In the genomic region with DNA sequence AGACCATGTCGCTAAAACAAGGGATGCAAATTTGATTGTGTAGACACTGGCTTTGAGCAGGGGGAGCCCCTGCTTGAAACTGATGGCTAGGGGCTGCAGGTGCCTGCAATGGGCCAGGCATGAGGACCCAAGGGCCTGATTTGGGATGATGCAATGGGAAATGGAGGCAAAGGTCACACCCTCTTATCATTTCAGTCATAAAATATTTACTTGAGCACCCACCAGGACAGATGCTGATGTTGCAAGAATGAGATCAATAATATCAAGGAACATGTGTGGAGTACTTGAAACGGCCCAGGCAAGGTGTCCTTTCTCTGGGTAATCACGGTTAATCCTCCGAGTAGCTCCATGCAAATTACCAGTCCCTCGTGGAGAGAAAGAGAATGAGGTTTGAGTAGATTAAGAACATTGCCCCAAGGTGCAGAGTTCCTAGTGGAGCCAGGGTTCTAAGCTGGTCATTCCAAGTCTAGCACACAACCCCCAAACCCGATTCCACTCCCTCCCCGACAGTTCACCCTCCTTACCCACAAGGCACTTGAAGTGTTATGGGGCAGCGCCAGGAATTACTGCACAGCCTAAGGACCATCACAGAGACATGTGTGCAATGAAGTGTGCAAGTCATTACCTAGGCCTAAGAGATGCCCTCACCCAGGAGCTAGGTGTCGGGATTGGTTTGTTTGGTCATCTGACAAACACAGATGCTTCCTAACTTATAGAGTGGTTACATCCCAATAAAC, we compare ENCODE assay signal across 21 cellular contexts. TPM values are rescaled to one million over a fixed set of nuclear protein-coding genes. Genes with fewer than 3 reads are reported as not detected.
DNase-seq lines count a peak whose midpoint lies in the region; FAIRE-seq and TF ChIP-seq lines count a peak whose summit lies in the region.
"Had no signal": no experiment of that assay in that cellular context is flagged by ENCODE, and none has a peak within 500 bp of the region (broad histone marks: within the 10 kb centered on the region; RNA-seq: fewer than 3 reads in every experiment).

No MANE protein-coding gene starts in this region.

- H3K27ac ChIP-seq in OCI-LY7 (ENCODE audit: low read depth, low read length, poor library complexity, severe bottlenecking): no peak overlapping the region
- no peak overlapping the region for H3K27ac ChIP-seq in mesenchymal stem cell (ENCODE audit: low read length, poor library complexity, severe bottlenecking)
- H3K27ac ChIP-seq in thyroid gland: no peak overlapping the region
- no peak overlapping the region for H3K27ac ChIP-seq in esophagus squamous epithelium
- H3K27ac ChIP-seq: A549 had no signal

- intact Hi-C loops in OCI-LY7 (cut with micrococcal nuclease; ENCODE audit: unreplicated experiment): no loop called here
- intact Hi-C loops in thyroid gland (cut with DNase I): no loop called here
- intact Hi-C loops in esophagus squamous epithelium (cut with DNase I): loop anchor here (5.0 kb wide), 1 partner anchor 41 kb away; no protein-coding TSS in a partner anchor

- no peaks in the 10 kb centered on the region for H3K9me2 ChIP-seq in OCI-LY7 (ENCODE audit: insufficient read depth, low read length)

- no peak overlapping the region for H2BK120ac ChIP-seq in mesenchymal stem cell (ENCODE audit: low read depth, low read length)

- no peak overlapping the region for H2AK5ac ChIP-seq in mesenchymal stem cell (ENCODE audit: low read length, severe bottlenecking)

- H3K4me1 ChIP-seq in OCI-LY7 (ENCODE audit: insufficient read depth, low read length, poor library complexity, severe bottlenecking): peaks cover 33% of the 10 kb centered on the region
- H3K4me1 ChIP-seq in mesenchymal stem cell (ENCODE audit: control insufficient read depth, insufficient read depth, low read depth, low read length): peaks cover 1% of the 10 kb centered on the region
- peaks cover 0 to 3% of the 10 kb centered on the region in 2 donors for H3K4me1 ChIP-seq in thyroid gland
- peaks cover 0 to 2% (median 0%) of the 10 kb centered on the region in 3 donors for H3K4me1 ChIP-seq in esophagus squamous epithelium
- H3K4me1 ChIP-seq: A549 had no signal

- no peaks in the 10 kb centered on the region for H4K20me1 ChIP-seq in OCI-LY7 (ENCODE audit: insufficient read depth, low read length)

- BruUV-seq in OCI-LY7 (replicated peaks; lab: Mats Ljungman, UMichigan): no TSS peak

- no peak overlapping the region for H3K23ac ChIP-seq in mesenchymal stem cell (ENCODE audit: low read length in 2 of 2)

- peak overlapping the region; percentile 73 for H2AFZ ChIP-seq in OCI-LY7 (ENCODE audit: low read length)
- H2AFZ ChIP-seq in mesenchymal stem cell (ENCODE audit: low read depth, low read length): no peak overlapping the region

- no peak overlapping the region for H2BK12ac ChIP-seq in mesenchymal stem cell (ENCODE audit: low read length in 2 of 2)

- FAIRE-seq in bronchial epithelial cell (lab: Jason Lieb, UNC): peak; percentile 90
- FAIRE-seq: A549, D721Med, G401.6, H1 had no signal

- H3K4ac ChIP-seq in mesenchymal stem cell (ENCODE audit: low read depth in 1 of 2, low read length in 2 of 2): no peak overlapping the region

- POLR2A ChIA-PET in OCI-LY7 (lab: Charles Lee): interaction anchor here (0.9 to 2.6 kb wide), 6 partner anchors 13 to 87 kb away, joined by 3 to 15 read pairs (median 4); no protein-coding TSS in a partner anchor

- no peak for DNase-seq in OCI-LY7 (ENCODE audit: low spot score)
- no peak for DNase-seq in bronchial epithelial cell (ENCODE audit: low read depth)
- DNase-seq in mesenchymal stem cell: no peak
- peak; percentile 66 to 68 for DNase-seq in thyroid gland
- DNase-seq in esophagus squamous epithelium (lab: John Stamatoyannopoulos, UW): no peak
- no peak for DNase-seq in kidney tubule cell (ENCODE audit: low spot score)
- DNase-seq in NCI-H774 (lab: John Stamatoyannopoulos, UW): no peak
- DNase-seq: CD8-positive, alpha-beta T cell; COR-L47; DMS153; DMS79 treated with DMSO at 0.1 percent for 48 hours; EL; HCEC 1CT; HFFc6 had no signal

- H3K14ac ChIP-seq in mesenchymal stem cell (ENCODE audit: low read length in 2 of 2): no peak overlapping the region

- TF ChIP-seq POLR2A in thyroid gland (IDR thresholded peaks at IDR 0.05) (no peak), esophagus squamous epithelium (IDR thresholded peaks at IDR 0.05) (no peak)

- 87% methylated on average over 5 of the region's 9 CpGs for WGBS in mesenchymal stem cell
- WGBS in thyroid gland, 2 donors: 60 to 63% methylated on average over 9 of the region's 9 CpGs
- 79 to 84% methylated on average over 7 to 9 of the region's 9 CpGs for whole genome bisulfite sequencing in esophagus squamous epithelium, 2 donors

- H4K8ac ChIP-seq in mesenchymal stem cell (ENCODE audit: low read length): no peak overlapping the region

- H3K9me3 ChIP-seq in OCI-LY7 (ENCODE audit: low read length) (no peaks in the 10 kb centered on the region), mesenchymal stem cell (ENCODE audit: control insufficient read depth, low read length) (no peaks in the 10 kb centered on the region), thyroid gland (no peaks in the 10 kb centered on the region), esophagus squamous epithelium (no peaks in the 10 kb centered on the region)
- H3K9me3 ChIP-seq: A549 had no signal

- no peaks in the 10 kb centered on the region for H3K36me3 ChIP-seq in OCI-LY7 (ENCODE audit: insufficient read depth, low read length)
- H3K36me3 ChIP-seq in bronchial epithelial cell (ENCODE audit: control insufficient read depth, insufficient read depth, low read length): no peaks in the 10 kb centered on the region
- no peaks in the 10 kb centered on the region for H3K36me3 ChIP-seq in mesenchymal stem cell (ENCODE audit: control insufficient read depth in 1 of 2, insufficient read depth in 2 of 2, low read depth in 1 of 2, low read length in 2 of 2)
- no peaks in the 10 kb centered on the region for H3K36me3 ChIP-seq in thyroid gland
- H3K36me3 ChIP-seq in esophagus squamous epithelium: no peaks in the 10 kb centered on the region

- H3K27me3 ChIP-seq in bronchial epithelial cell (ENCODE audit: control insufficient read depth, insufficient read depth, low read length) (no peaks in the 10 kb centered on the region), mesenchymal stem cell (ENCODE audit: control insufficient read depth in 1 of 2, insufficient read depth in 1 of 2, low read length in 2 of 2) (peaks cover 5 to 22% of the 10 kb centered on the region in 2 experiments), thyroid gland (no peaks in the 10 kb centered on the region), esophagus squamous epithelium (no peaks in the 10 kb centered on the region)

- H3K4me2 ChIP-seq in OCI-LY7 (ENCODE audit: low read length): peak overlapping the region; percentile 49
- H3K4me2 ChIP-seq in mesenchymal stem cell (ENCODE audit: low read length, poor library complexity, severe bottlenecking): no peak overlapping the region
- H3K4me2 ChIP-seq: A549 had no signal

- H3K18ac ChIP-seq in mesenchymal stem cell (ENCODE audit: low read depth in 1 of 2, low read length in 2 of 2): no peak overlapping the region

- H3K79me1 ChIP-seq in mesenchymal stem cell (replicated peaks; ENCODE audit: low read length, poor library complexity, severe bottlenecking): no peaks in the 10 kb centered on the region

- peak overlapping the region; percentile 5 for H3K4me3 ChIP-seq in OCI-LY7 (ENCODE audit: low read depth, low read length, poor library complexity, severe bottlenecking)
- no peak overlapping the region for H3K4me3 ChIP-seq in bronchial epithelial cell (ENCODE audit: low read depth, low read length)
- no peak overlapping the region for H3K4me3 ChIP-seq in mesenchymal stem cell (ENCODE audit: insufficient read depth in 1 of 2, low read depth in 1 of 2, low read length in 2 of 2)
- H3K4me3 ChIP-seq in thyroid gland (replicated peaks in 1 of 3): no peak overlapping the region
- H3K4me3 ChIP-seq in esophagus squamous epithelium: no peak overlapping the region
- H3K4me3 ChIP-seq: A549 had no signal

- TF ChIP-seq CTCF in OCI-LY7 (conservative IDR thresholded peaks at IDR 0.05; ENCODE audit: low read length): no peak
- no peak for TF ChIP-seq CTCF in bronchial epithelial cell (IDR thresholded peaks at IDR 0.05; ENCODE audit: insufficient read depth, low read length, severe bottlenecking)
- TF ChIP-seq CTCF in thyroid gland (IDR thresholded peaks at IDR 0.05): no peak
- no peak for TF ChIP-seq CTCF in esophagus squamous epithelium (IDR thresholded peaks at IDR 0.05)

- H2BK5ac ChIP-seq in mesenchymal stem cell (ENCODE audit: low read depth, low read length, poor library complexity, severe bottlenecking): no peak overlapping the region

- CTCF ChIA-PET in OCI-LY7 (lab: Charles Lee; ENCODE audit: unreplicated experiment): interaction anchor here (0.7 kb wide), 1 partner anchor 78 kb away, joined by 3 read pairs; no protein-coding TSS in a partner anchor

- no peak overlapping the region for H3K9ac ChIP-seq in mesenchymal stem cell (ENCODE audit: low read length)

- no peaks in the 10 kb centered on the region for H3K79me2 ChIP-seq in OCI-LY7 (ENCODE audit: insufficient read depth, low read depth, low read length)

- H4K91ac ChIP-seq in mesenchymal stem cell (ENCODE audit: low read length): peak overlapping the region; percentile 18

- H2BK15ac ChIP-seq in mesenchymal stem cell (ENCODE audit: low read depth, poor library complexity, severe bottlenecking): no peak overlapping the region

RNA-seq across cellular contexts. Expression of a gene that starts 14.0 kb away (rescaled TPM):
- total RNA-seq in OCI-LY7 (2014; rRNA removed; shearing (Covaris generic)): 18.9 and 30.3 TPM in 2 replicates
- total RNA-seq in OCI-LY7 (2022) (26.9 and 27.6 TPM in 2 replicates), bronchial epithelial cell (468 and 656 TPM in 2 replicates), thyroid gland (100 to 1,000 TPM; 272 to 341 (median 287) TPM), esophagus squamous epithelium (100 to 1,000 TPM; 238 to 342 (median 275) TPM)
- polyA plus RNA-seq in mesenchymal stem cell (2013, experiment 1 of 2): 178 TPM
- polyA plus RNA-seq in mesenchymal stem cell (2013, experiment 2 of 2): 177 TPM

RNA-seq across cellular contexts. Expression of a gene that starts 36.0 kb away (rescaled TPM):
- total RNA-seq in OCI-LY7 (2014; rRNA removed; shearing (Covaris generic)): 65.9 and 66.3 TPM in 2 replicates
- total RNA-seq in OCI-LY7 (2022) (62.2 and 74.5 TPM in 2 replicates), bronchial epithelial cell (10.3 and 16.8 TPM in 2 replicates), thyroid gland (100 to 1,000 TPM in 1 of 4 donors, 10 to 100 TPM in 3; 57.0 to 110 (median 81.8) TPM), esophagus squamous epithelium (10 to 100 TPM; 19.7 to 34.3 (median 28.0) TPM)
- 87.9 TPM for polyA plus RNA-seq in mesenchymal stem cell (2013, experiment 1 of 2)
- polyA plus RNA-seq in mesenchymal stem cell (2013, experiment 2 of 2): 88.5 TPM

RNA-seq across cellular contexts. Expression of a gene that starts 36.4 kb away (rescaled TPM):
- total RNA-seq in OCI-LY7 (2014; rRNA removed; shearing (Covaris generic)): 97.0 and 136 TPM in 2 replicates
- total RNA-seq in OCI-LY7 (2022) (59.7 and 68.7 TPM in 2 replicates), bronchial epithelial cell (205 and 229 TPM in 2 replicates), thyroid gland (100 to 1,000 TPM in 3 of 4 donors, 10 to 100 TPM in 1; 86.9 to 175 (median 121) TPM), esophagus squamous epithelium (100 to 1,000 TPM in 3 of 4 donors, 10 to 100 TPM in 1; 97.9 to 136 (median 118) TPM)
- 44.9 TPM for polyA plus RNA-seq in mesenchymal stem cell (2013, experiment 1 of 2)
- 43.4 TPM for polyA plus RNA-seq in mesenchymal stem cell (2013, experiment 2 of 2)

RNA-seq across cellular contexts. Expression of a gene that starts 45.5 kb away (rescaled TPM):
- total RNA-seq in OCI-LY7 (2014; rRNA removed; shearing (Covaris generic)): 0.22 TPM in 1 of 2 replicates, not detected in the other
- 0.40 and 0.44 TPM in 2 replicates for total RNA-seq in OCI-LY7 (2022)
- under 0.01 TPM in 1 of 2 replicates, not detected in the other for total RNA-seq in bronchial epithelial cell
- polyA plus RNA-seq in mesenchymal stem cell (2013, experiment 1 of 2): 5.1 TPM
- polyA plus RNA-seq in mesenchymal stem cell (2013, experiment 2 of 2): 5.5 TPM
- total RNA-seq in thyroid gland: 1 to 10 TPM in 2 of 4 donors, under 1 TPM in 2; 0.63 to 2.1 (median 1.4) TPM
- total RNA-seq in esophagus squamous epithelium: 1 to 10 TPM in 1 of 4 donors, under 1 TPM in 2, not detected in 1; 0.26 to 1.3 (median 0.31) TPM
- polyA plus RNA-seq: AG04450, BJ had no signal

RNA-seq across cellular contexts. Expression of a gene that starts 50.3 kb away (rescaled TPM):
- not detected in 2 replicates for total RNA-seq in OCI-LY7 (2014; rRNA removed; shearing (Covaris generic))
- total RNA-seq in OCI-LY7 (2022) (not detected in 2 replicates), bronchial epithelial cell (not detected in 2 replicates), thyroid gland (1 to 10 TPM in 3 of 4 donors, under 1 TPM in 1; 0.54 to 5.5 (median 2.9) TPM), esophagus squamous epithelium (not detected)
- polyA plus RNA-seq in mesenchymal stem cell (2013, experiment 1 of 2): not detected
- polyA plus RNA-seq in mesenchymal stem cell (2013, experiment 2 of 2): not detected
- total RNA-seq: CD8-positive, alpha-beta T cell; H1; HFFc6; HT1080 had no signal
- polyA plus RNA-seq: AG04450, BJ, H1 had no signal

Comparison
In these comparisons a context has a peak if more than half of its experiments do, and no peak if none do; other contexts are left out.
1. DNase-seq: peak in thyroid gland (2 of 2); none in OCI-LY7 (single experiment), bronchial epithelial cell (single experiment), mesenchymal stem cell (single experiment), esophagus squamous epithelium (single experiment), kidney tubule cell (single experiment) and NCI-H774 (single experiment).
2. RNA of a gene that starts 14.0 kb away (total RNA-seq): 468 to 656 TPM in bronchial epithelial cell, 238 to 342 TPM in esophagus squamous epithelium and 272 to 341 TPM in thyroid gland; 18.9 to 30.3 TPM in OCI-LY7; every median in the first group is over 4 times any median in the second.